Comparison of ENCODE assay signal across 8 cellular contexts in genomic region chr1:35641233-35641866, GRCh38. TPM values are rescaled to one million over a fixed set of nuclear protein-coding genes. Genes with fewer than 3 reads are reported as not detected.
DNase-seq lines count a peak whose midpoint lies in the region; ATAC-seq and TF ChIP-seq lines count a peak whose summit lies in the region.

Gene PSMB2, minus strand, starts transcription at chr1:35641526. Its CDS starts 94 bp downstream, at chr1:35641432.

- peak; percentile 97 for TF ChIP-seq POLR2A in erythroblast (IDR thresholded peaks at IDR 0.05; ENCODE audit: low read length)

- CTCF ChIA-PET in Panc1 (lab: Charles Lee), result interaction anchor here (0.7 to 0.9 kb wide), 2 partner anchors 74 to 292 kb away, joined by 3 to 7 read pairs; no protein-coding TSS in a partner anchor

- intact Hi-C loops in Panc1 (cut with micrococcal nuclease; ENCODE audit: unreplicated experiment), result loop anchor here (5.0 kb wide), 1 partner anchor 76 kb away; the partner anchor contains the start of gene C1orf216

- peaks cover 35% of the 10 kb centered on the region for H3K4me1 Mint-ChIP-seq in activated T-cell treated with anti-CD3 and anti-CD28 coated beads, Interleukin-2, amount 50 U/mL, for 4 hours (ENCODE audit: low read depth)

- H3K27me3 ChIP-seq in KMS-11 (ENCODE audit: insufficient read depth, low read depth), result no peaks in the 10 kb centered on the region; the same call in 1 of the 2 replicates
- peaks cover 4% of the 10 kb centered on the region; the same call in 1 of the 2 replicates for H3K27me3 ChIP-seq in Panc1 (ENCODE audit: control insufficient read depth, insufficient read depth, low read length)

- BruUV-seq in Panc1 (replicated peaks; lab: Mats Ljungman, UMichigan), result no TSS peak

- in situ Hi-C loops in Panc1 (cut with HindIII; ENCODE audit: low pct_unique_long_range_greater_than_20kb, low sequenced_read_pairs), result no loop called here

- DNase-seq in DMS153 treated with DMSO at 0.1 percent for 48 hours (lab: John Stamatoyannopoulos, UW; ENCODE audit: unreplicated experiment) (peak; percentile 100), Panc1 (ENCODE audit: low read depth, low spot score) (peak; percentile 88), erythroblast (lab: John Stamatoyannopoulos, UW) (peak; percentile 98 to 99), mucosa of gallbladder (ENCODE audit: low spot score) (peak; percentile 97)
- peak; percentile 96 for DNase-seq in activated T-cell treated with anti-CD3 and anti-CD28 coated beads, Interleukin-2, amount 50 U/mL, for 4 hours
- DNase-seq in stimulated activated CD8-positive, alpha-beta memory T cell treated with anti-CD3 and anti-CD28 coated beads, Interleukin-4, amount 100 ng/mL, for 24 hours (ENCODE audit: low read depth), result peak; percentile 91

- H3K36me3 Mint-ChIP-seq in activated T-cell treated with anti-CD3 and anti-CD28 coated beads, Interleukin-2, amount 50 U/mL, for 4 hours (ENCODE audit: insufficient read depth), result peaks cover 6% of the 10 kb centered on the region

- H3K27me3 Mint-ChIP-seq in activated T-cell treated with anti-CD3 and anti-CD28 coated beads, Interleukin-2, amount 50 U/mL, for 4 hours (ENCODE audit: low read depth), result peaks cover 14% of the 10 kb centered on the region

- H3K9ac ChIP-seq in KMS-11, result peak within 1 kb of the TSS; percentile 92

- H3K36me3 ChIP-seq in KMS-11 (ENCODE audit: insufficient read depth) (no peaks in the 10 kb centered on the region; the same call in 1 of the 2 replicates), Panc1 (ENCODE audit: control insufficient read depth, insufficient read depth, low read length) (no peaks in the 10 kb centered on the region; the same call in none of the 2 replicates)

- H3K4me3 ChIP-seq in KMS-11 (IDR thresholded peaks at IDR 0.05; ENCODE audit: insufficient read depth, low read depth, low read length) (no peak within 1 kb of the TSS), Panc1 (ENCODE audit: low read depth in 2 of 2, low read length in 2 of 2) (peak within 1 kb of the TSS; percentile 59 to 80)

- POLR2A ChIA-PET in Panc1 (lab: Charles Lee), result interaction anchor here (0.7 kb wide), 1 partner anchor 15 kb away, joined by 11 read pairs; no protein-coding TSS in a partner anchor

- H3K79me2 ChIP-seq in KMS-11 (ENCODE audit: insufficient read depth, low read depth), result peaks cover 50% of the 10 kb centered on the region

- H3K9me3 ChIP-seq in Panc1 (ENCODE audit: control insufficient read depth, insufficient read depth, low read depth, low read length), result no peaks in the 10 kb centered on the region

- H3K4me1 ChIP-seq in KMS-11 (ENCODE audit: low read depth, poor library complexity, severe bottlenecking) (peaks cover 43% of the 10 kb centered on the region), Panc1 (ENCODE audit: control insufficient read depth, insufficient read depth, low read length) (peaks cover 23% of the 10 kb centered on the region)

- ATAC-seq in GM21717 (IDR thresholded peaks at IDR 0.05; ENCODE audit: unreplicated experiment), result peak; percentile 76
- ATAC-seq in Panc1, result peak; percentile 96
- peak; percentile 93 for ATAC-seq in activated T-cell treated with anti-CD3 and anti-CD28 coated beads, Interleukin-2, amount 50 U/mL, for 4 hours

- H4K20me1 ChIP-seq in KMS-11 (ENCODE audit: insufficient read depth), result peaks cover 6% of the 10 kb centered on the region

- H2AFZ ChIP-seq in KMS-11 (ENCODE audit: low read depth), result peak within 1 kb of the TSS; percentile 98

- no peaks in the 10 kb centered on the region for H3K9me3 Mint-ChIP-seq in activated T-cell treated with anti-CD3 and anti-CD28 coated beads, Interleukin-2, amount 50 U/mL, for 4 hours

- H3K4me2 ChIP-seq in KMS-11, result peak within 1 kb of the TSS; percentile 88

- TF ChIP-seq CTCF in KMS-11 (conservative IDR thresholded peaks at IDR 0.05; ENCODE audit: low read depth, low read length) (no peak), Panc1 (IDR thresholded peaks at IDR 0.05) (no peak)

- H3K4me3 Mint-ChIP-seq in activated T-cell treated with anti-CD3 and anti-CD28 coated beads, Interleukin-2, amount 50 U/mL, for 4 hours, result peak within 1 kb of the TSS; percentile 100

- H3K27ac ChIP-seq in KMS-11 (peak within 1 kb of the TSS; percentile 93), Panc1 (ENCODE audit: low read length) (peak within 1 kb of the TSS; percentile 90)

RNA-seq across cellular contexts. Expression of gene PSMB2, which starts in this region (rescaled TPM):
- total RNA-seq in Panc1 (2021; ENCODE audit: unreplicated experiment), result 95.0 TPM
- 79.1 TPM for polyA plus RNA-seq in Panc1 (2012; ENCODE audit: insufficient read length)
- total RNA-seq in activated T-cell treated with anti-CD3 and anti-CD28 coated beads, Interleukin-2, amount 50 U/mL, for 4 hours, result 100 to 1,000 TPM; 169 to 196 (median 191) TPM
- 40.1 TPM for total RNA-seq in mucosa of gallbladder
